Comparison of ENCODE assay signal across 1 cellular context in the genomic region with DNA sequence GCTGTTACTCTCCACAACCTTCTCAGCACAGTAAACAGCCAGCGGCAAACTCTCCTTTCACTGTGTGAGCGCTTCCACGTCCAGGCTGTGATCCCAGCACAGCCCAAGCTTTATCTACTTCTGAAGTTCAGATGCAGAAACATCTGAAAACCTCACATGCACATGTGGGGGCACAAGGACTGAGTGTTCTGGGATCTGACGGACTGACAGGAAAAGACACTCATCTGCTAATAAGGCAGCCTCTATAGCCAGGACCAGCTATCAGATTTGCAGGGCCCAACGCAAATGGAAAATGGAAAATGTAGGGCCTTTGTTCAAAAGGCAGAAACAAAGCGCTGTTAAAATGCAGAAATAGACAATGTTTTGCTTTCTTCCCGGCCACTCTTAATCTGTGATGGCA.
TF ChIP-seq lines count a peak whose summit lies in the region.

No MANE protein-coding gene starts in this region.

TF ChIP-seq in GM23338, 12 proteins besides CTCF, POLR2A, EP300 and RAD21 (continued from another document):
- TF ChIP-seq ZNF462 (CRISPR knock-in tag; IDR thresholded peaks at IDR 0.05) (no peak), POLR2AphosphoS5 (IDR thresholded peaks at IDR 0.05; ENCODE audit: low read depth) (no peak), STAT1 (IDR thresholded peaks at IDR 0.05; ENCODE audit: unreplicated experiment) (no peak), CREB1 (CRISPR knock-in tag; IDR thresholded peaks at IDR 0.05; ENCODE audit: low read depth) (no peak), ZNF114 (CRISPR knock-in tag; IDR thresholded peaks at IDR 0.05) (no peak), JUNB (IDR thresholded peaks at IDR 0.05; ENCODE audit: unreplicated experiment) (no peak), NANOG (IDR thresholded peaks at IDR 0.05; ENCODE audit: borderline replicate concordance) (no peak)
- TF ChIP-seq, protein P1, sequence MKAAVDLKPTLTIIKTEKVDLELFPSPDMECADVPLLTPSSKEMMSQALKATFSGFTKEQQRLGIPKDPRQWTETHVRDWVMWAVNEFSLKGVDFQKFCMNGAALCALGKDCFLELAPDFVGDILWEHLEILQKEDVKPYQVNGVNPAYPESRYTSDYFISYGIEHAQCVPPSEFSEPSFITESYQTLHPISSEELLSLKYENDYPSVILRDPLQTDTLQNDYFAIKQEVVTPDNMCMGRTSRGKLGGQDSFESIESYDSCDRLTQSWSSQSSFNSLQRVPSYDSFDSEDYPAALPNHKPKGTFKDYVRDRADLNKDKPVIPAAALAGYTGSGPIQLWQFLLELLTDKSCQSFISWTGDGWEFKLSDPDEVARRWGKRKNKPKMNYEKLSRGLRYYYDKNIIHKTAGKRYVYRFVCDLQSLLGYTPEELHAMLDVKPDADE (IDR thresholded peaks at IDR 0.05) = no peak
